ENCODE assay signal across 12 cellular contexts in genomic region chr9:131620764-131621520, GRCh38.
DNase-seq lines count a peak whose midpoint lies in the region; ATAC-seq, FAIRE-seq and TF ChIP-seq lines count a peak whose summit lies in the region.
"Had no signal": no experiment of that assay in that cellular context is flagged by ENCODE, and none has a peak within 500 bp of the region (broad histone marks: within the 10 kb centered on the region; RNA-seq: fewer than 3 reads in every experiment).

No MANE protein-coding gene starts in this region.

- peaks cover 0 to 76% (median 0%) of the 10 kb centered on the region in 3 donors for H3K36me3 ChIP-seq in Peyer's patch
- H3K36me3 ChIP-seq in upper lobe of left lung: peaks cover 3 to 98% (median 66%) of the 10 kb centered on the region in 4 donors
- peaks cover 20 to 51% of the 10 kb centered on the region in 2 experiments for H3K36me3 ChIP-seq in HepG2 (replicated peaks in 1 of 2; ENCODE audit: control insufficient read depth in 1 of 2, insufficient read depth in 2 of 2, low read length in 2 of 2)

- no peak for TF ChIP-seq CTCF in Peyer's patch (IDR thresholded peaks at IDR 0.05)
- TF ChIP-seq CTCF in upper lobe of left lung (IDR thresholded peaks at IDR 0.05): no peak
- no peak for TF ChIP-seq CTCF in HepG2 (CRISPR knock-in tag; IDR thresholded peaks at IDR 0.05)

- H2AFZ ChIP-seq in HepG2 (ENCODE audit: low read length): no peak overlapping the region

- H4K20me1 ChIP-seq in HepG2 (ENCODE audit: insufficient read depth, low read length): no peaks in the 10 kb centered on the region

- intact Hi-C loops in HepG2 (cut with micrococcal nuclease; ENCODE audit: unreplicated experiment): no loop called here

- no peak for TF ChIP-seq RAD21 in HepG2 (CRISPR knock-in tag; IDR thresholded peaks at IDR 0.05)

- H3K36me3 Mint-ChIP-seq in activated naive CD8-positive, alpha-beta T cell treated with anti-CD3 and anti-CD28 coated beads, Interleukin-2, amount 10 ng/mL, durations not matched to agents 7 days and 5 days: peaks cover 25% of the 10 kb centered on the region
- peaks cover 15% of the 10 kb centered on the region for H3K36me3 Mint-ChIP-seq in activated naive CD8-positive, alpha-beta T cell treated with anti-CD3 and anti-CD28 coated beads for 36 hours
- H3K36me3 Mint-ChIP-seq in immature natural killer cell: peaks cover 25 to 73% (median 28%) of the 10 kb centered on the region in 3 donors

- H3K27me3 ChIP-seq in Peyer's patch (no peaks in the 10 kb centered on the region), upper lobe of left lung (no peaks in the 10 kb centered on the region), HepG2 (ENCODE audit: control insufficient read depth in 1 of 2, insufficient read depth in 2 of 2, low read length in 2 of 2) (no peaks in the 10 kb centered on the region)
- H3K27me3 ChIP-seq: vagina had no signal

- no peaks in the 10 kb centered on the region for H3K79me2 ChIP-seq in HepG2 (ENCODE audit: insufficient read depth, low read length)

- CTCF ChIA-PET in HepG2 (lab: Yijun Ruan, JAX; ENCODE audit: low intra/inter-chr PET ratio, low total read pairs): no interaction called here

- DNase-seq in activated naive CD8-positive, alpha-beta T cell treated with anti-CD3 and anti-CD28 coated beads, Interleukin-2, amount 10 ng/mL, durations not matched to agents 7 days and 5 days: no peak
- DNase-seq in activated naive CD8-positive, alpha-beta T cell treated with anti-CD3 and anti-CD28 coated beads for 36 hours: no peak
- DNase-seq in Peyer's patch: peak in 1 of 3 donors; percentile 28
- no peak for DNase-seq in immature natural killer cell
- DNase-seq in upper lobe of left lung: no peak
- no peak for DNase-seq in HepG2 (ENCODE audit: low spot score)
- DNase-seq: DND-41, NCI-H2171 had no signal

- BruUV-seq in HepG2 (replicated peaks; lab: Mats Ljungman, UMichigan): no TSS peak

- H3K9me3 Mint-ChIP-seq in activated naive CD8-positive, alpha-beta T cell treated with anti-CD3 and anti-CD28 coated beads, Interleukin-2, amount 10 ng/mL, durations not matched to agents 7 days and 5 days: no peaks in the 10 kb centered on the region
- no peaks in the 10 kb centered on the region for H3K9me3 Mint-ChIP-seq in activated naive CD8-positive, alpha-beta T cell treated with anti-CD3 and anti-CD28 coated beads for 36 hours
- no peaks in the 10 kb centered on the region for H3K9me3 Mint-ChIP-seq in immature natural killer cell

- TF ChIP-seq POLR2A in Peyer's patch (IDR thresholded peaks at IDR 0.05) (no peak), upper lobe of left lung (IDR thresholded peaks at IDR 0.05) (no peak), HepG2 (IDR thresholded peaks at IDR 0.05; ENCODE audit: insufficient read depth in 1 of 2, low read depth in 2 of 2, low read length in 2 of 2) (no peak), GM18505 (IDR thresholded peaks at IDR 0.05; ENCODE audit: borderline replicate concordance, extremely low read depth, insufficient read depth, insufficient read length) (no peak)

- peak overlapping the region; percentile 35 for H3K27ac Mint-ChIP-seq in activated naive CD8-positive, alpha-beta T cell treated with anti-CD3 and anti-CD28 coated beads, Interleukin-2, amount 10 ng/mL, durations not matched to agents 7 days and 5 days
- no peak overlapping the region for H3K27ac Mint-ChIP-seq in activated naive CD8-positive, alpha-beta T cell treated with anti-CD3 and anti-CD28 coated beads for 36 hours
- H3K27ac Mint-ChIP-seq in immature natural killer cell: peak overlapping the region; percentile 94 to 99 (median 96)

- no peak overlapping the region for H3K4me2 ChIP-seq in HepG2 (ENCODE audit: low read depth, low read length)
- H3K4me2 ChIP-seq: smooth muscle cell had no signal

- ATAC-seq in activated naive CD8-positive, alpha-beta T cell treated with anti-CD3 and anti-CD28 coated beads, Interleukin-2, amount 10 ng/mL, durations not matched to agents 7 days and 5 days (ENCODE audit: low read depth): no peak
- ATAC-seq in upper lobe of left lung (ENCODE audit: low FRiP score in 2 of 2): no peak
- no peak for ATAC-seq in HepG2
- ATAC-seq in GM18505 (IDR thresholded peaks at IDR 0.05; ENCODE audit: unreplicated experiment): no peak
- no peak for ATAC-seq in HG03439 (IDR thresholded peaks at IDR 0.05; ENCODE audit: unreplicated experiment)

- H3K4me3 Mint-ChIP-seq in activated naive CD8-positive, alpha-beta T cell treated with anti-CD3 and anti-CD28 coated beads, Interleukin-2, amount 10 ng/mL, durations not matched to agents 7 days and 5 days: no peak overlapping the region
- H3K4me3 Mint-ChIP-seq in activated naive CD8-positive, alpha-beta T cell treated with anti-CD3 and anti-CD28 coated beads for 36 hours: no peak overlapping the region
- peak overlapping the region; percentile 72 to 84 (median 75) for H3K4me3 Mint-ChIP-seq in immature natural killer cell

- H3K9me3 ChIP-seq in Peyer's patch (no peaks in the 10 kb centered on the region), upper lobe of left lung (no peaks in the 10 kb centered on the region), HepG2 (ENCODE audit: low read length) (no peaks in the 10 kb centered on the region)
- H3K9me3 ChIP-seq: vagina had no signal

- no peaks in the 10 kb centered on the region for H3K4me1 Mint-ChIP-seq in activated naive CD8-positive, alpha-beta T cell treated with anti-CD3 and anti-CD28 coated beads, Interleukin-2, amount 10 ng/mL, durations not matched to agents 7 days and 5 days
- no peaks in the 10 kb centered on the region for H3K4me1 Mint-ChIP-seq in activated naive CD8-positive, alpha-beta T cell treated with anti-CD3 and anti-CD28 coated beads for 36 hours
- peaks cover 71 to 78% of the 10 kb centered on the region in 2 donors for H3K4me1 Mint-ChIP-seq in immature natural killer cell

- H3K27ac ChIP-seq in Peyer's patch: peak overlapping the region in 3 of 4 donors; percentile 15 to 76 (median 19)
- peak overlapping the region; percentile 16 to 64 (median 43) for H3K27ac ChIP-seq in upper lobe of left lung
- H3K27ac ChIP-seq in HepG2 (ENCODE audit: extremely low read length, insufficient read depth, low read length): no peak overlapping the region
- H3K27ac ChIP-seq: vagina had no signal

- H3K9ac ChIP-seq in HepG2 (ENCODE audit: insufficient read depth, low read depth, low read length): no peak overlapping the region

- TF ChIP-seq EP300 in upper lobe of left lung (IDR thresholded peaks at IDR 0.05): no peak
- TF ChIP-seq EP300 in HepG2 (IDR thresholded peaks at IDR 0.05; ENCODE audit: low read depth in 2 of 2, low read length in 2 of 2): no peak
- TF ChIP-seq EP300 in HepG2 (CRISPR knock-in tag; IDR thresholded peaks at IDR 0.05; ENCODE audit: borderline replicate concordance): no peak

- FAIRE-seq in HepG2 (lab: Jason Lieb, UNC): no peak

- H3K4me1 ChIP-seq in Peyer's patch (peaks cover 0 to 9% (median 7%) of the 10 kb centered on the region in 4 donors), upper lobe of left lung (peaks cover 14 to 22% (median 16%) of the 10 kb centered on the region in 4 donors), HepG2 (ENCODE audit: insufficient read depth, low read length) (peaks cover 26% of the 10 kb centered on the region)

- H3K4me3 ChIP-seq in Peyer's patch (no peak overlapping the region), upper lobe of left lung (no peak overlapping the region), HepG2 (replicated peaks in 1 of 3; ENCODE audit: insufficient read depth in 1 of 3, low read depth in 2 of 3, low read length in 3 of 3) (no peak overlapping the region)
- H3K4me3 ChIP-seq: smooth muscle cell, vagina had no signal

- POLR2A ChIA-PET in activated naive CD8-positive, alpha-beta T cell treated with anti-CD3 and anti-CD28 coated beads, Interleukin-2, amount 10 ng/mL, durations not matched to agents 7 days and 5 days (lab: Charles Lee): no interaction called here
- POLR2A ChIA-PET in HepG2 (lab: Yijun Ruan, JAX): interaction anchor here (1.2 kb wide), 1 partner anchor 15 kb away, joined by 5 read pairs; no protein-coding TSS in a partner anchor

- in situ Hi-C loops in HepG2 (cut with HindIII; ENCODE audit: extremely low pct_ligation_motif_present, low pct_unique_long_range_greater_than_20kb): no loop called here

- 90 to 100% methylated on average over 4 to 9 of the region's 9 CpGs for WGBS in upper lobe of left lung, 2 donors
- WGBS in HepG2 (ENCODE audit: low lambda C conversion rate): 97% methylated on average over 3 of the region's 9 CpGs

- no peaks in the 10 kb centered on the region for H3K27me3 Mint-ChIP-seq in activated naive CD8-positive, alpha-beta T cell treated with anti-CD3 and anti-CD28 coated beads, Interleukin-2, amount 10 ng/mL, durations not matched to agents 7 days and 5 days
- no peaks in the 10 kb centered on the region for H3K27me3 Mint-ChIP-seq in activated naive CD8-positive, alpha-beta T cell treated with anti-CD3 and anti-CD28 coated beads for 36 hours
- peaks cover 0 to 18% (median 12%) of the 10 kb centered on the region in 3 donors for H3K27me3 Mint-ChIP-seq in immature natural killer cell (ENCODE audit: low read depth in 3 of 3)

TF ChIP-seq in HepG2, 621 proteins besides CTCF, POLR2A, EP300 and RAD21 (continues in another document):
- TF ChIP-seq MLX (CRISPR knock-in tag; IDR thresholded peaks at IDR 0.05): no peak
- TF ChIP-seq, protein P1, sequence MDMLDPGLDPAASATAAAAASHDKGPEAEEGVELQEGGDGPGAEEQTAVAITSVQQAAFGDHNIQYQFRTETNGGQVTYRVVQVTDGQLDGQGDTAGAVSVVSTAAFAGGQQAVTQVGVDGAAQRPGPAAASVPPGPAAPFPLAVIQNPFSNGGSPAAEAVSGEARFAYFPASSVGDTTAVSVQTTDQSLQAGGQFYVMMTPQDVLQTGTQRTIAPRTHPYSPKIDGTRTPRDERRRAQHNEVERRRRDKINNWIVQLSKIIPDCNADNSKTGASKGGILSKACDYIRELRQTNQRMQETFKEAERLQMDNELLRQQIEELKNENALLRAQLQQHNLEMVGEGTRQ (IDR thresholded peaks at IDR 0.05; ENCODE audit: low read depth, low read length): no peak
- TF ChIP-seq, protein P1 (CRISPR knock-in tag; IDR thresholded peaks at IDR 0.05; ENCODE audit: borderline replicate concordance): no peak

Comparison
In these comparisons a context has a peak if more than half of its experiments do, and no peak if none do; other contexts are left out.
1. H3K4me3 Mint-ChIP-seq: peak in immature natural killer cell (5 of 5); none in activated naive CD8-positive, alpha-beta T cell treated with anti-CD3 and anti-CD28 coated beads, Interleukin-2, amount 10 ng/mL, durations not matched to agents 7 days and 5 days (single experiment) and activated naive CD8-positive, alpha-beta T cell treated with anti-CD3 and anti-CD28 coated beads for 36 hours (single experiment).